ENCODE assay signal across 9 cellular contexts in genomic region chrX:20141281-20142220, GRCh38. TPM values are rescaled to one million over a fixed set of nuclear protein-coding genes. Genes with fewer than 3 reads are reported as not detected.
DNase-seq lines count a peak whose midpoint lies in the region; ATAC-seq, FAIRE-seq and TF ChIP-seq lines count a peak whose summit lies in the region.
"Had no signal": no experiment of that assay in that cellular context is flagged by ENCODE, and none has a peak within 500 bp of the region (broad histone marks: within the 10 kb centered on the region; RNA-seq: fewer than 3 reads in every experiment).

Gene EIF1AX, minus strand, starts transcription at chrX:20141838. Its CDS starts 198 bp downstream, at chrX:20141640.

- H3K4me3 ChIP-seq in AG10803 (ENCODE audit: low read length) (peak within 1 kb of the TSS; percentile 75), keratinocyte (ENCODE audit: control insufficient read depth in 2 of 3, extremely low read depth in 1 of 3, insufficient read depth in 2 of 3, low read depth in 1 of 3, low read length in 3 of 3) (peak within 1 kb of the TSS; percentile 67 to 99 (median 98))

- no peaks in the 10 kb centered on the region for H3K9me1 ChIP-seq in keratinocyte (ENCODE audit: control insufficient read depth, extremely low read depth, insufficient read depth, low read length)

- peaks cover 15% of the 10 kb centered on the region for H3K4me1 ChIP-seq in keratinocyte (ENCODE audit: control insufficient read depth, extremely low read depth, insufficient read depth, low read length)

- DNase-seq in AG10803 (ENCODE audit: low read depth) (peak; percentile 96), NCI-H460 (ENCODE audit: extremely low read depth, low read depth) (peak; percentile 98), cerebellar nuclear complex (lab: John Stamatoyannopoulos, UW) (peak; percentile 96 to 99), keratinocyte (ENCODE audit: low read depth, low spot score) (peak; percentile 94)
- peak; percentile 99 for DNase-seq in activated CD4-positive, CD25-positive, alpha-beta regulatory T cell treated with anti-CD3 and anti-CD28 coated beads, Interleukin-2, amount 50 U/mL, for 72 hours
- peak; percentile 85 to 90 for DNase-seq in stimulated activated CD4-positive, alpha-beta T cell treated with anti-CD3 and anti-CD28 coated beads, Interleukin-15, amount 100 ng/mL, for 1 hour (ENCODE audit: low read depth in 1 of 2, low spot score in 1 of 2)

- H3K9ac ChIP-seq in keratinocyte (ENCODE audit: control insufficient read depth, extremely low read depth, insufficient read depth, low read length) = peak within 1 kb of the TSS; percentile 96

- H3K4me2 ChIP-seq in keratinocyte (ENCODE audit: control insufficient read depth, extremely low read depth, insufficient read depth, low read depth, low read length) = peak within 1 kb of the TSS; percentile 71

- peak within 1 kb of the TSS; percentile 87 for H3K27ac ChIP-seq in keratinocyte (ENCODE audit: control insufficient read depth, insufficient read depth, low read length)

- no peaks in the 10 kb centered on the region for H3K9me3 ChIP-seq in keratinocyte (ENCODE audit: control insufficient read depth, low read depth, low read length)

- peak within 1 kb of the TSS; percentile 67 for H2AFZ ChIP-seq in keratinocyte (ENCODE audit: control insufficient read depth, low read length)

- ATAC-seq in GM19043 (IDR thresholded peaks at IDR 0.05; ENCODE audit: low read depth, unreplicated experiment) (peak; percentile 99), HG03378 (IDR thresholded peaks at IDR 0.05; ENCODE audit: unreplicated experiment) (peak; percentile 98)

- TF ChIP-seq CTCF in AG10803 (conservative IDR thresholded peaks at IDR 0.05; ENCODE audit: low read length) = no peak
- no peak for TF ChIP-seq CTCF in keratinocyte (optimal IDR thresholded peaks at IDR 0.05 in 1 of 3, IDR thresholded peaks at IDR 0.05 in 1 of 3, conservative IDR thresholded peaks at IDR 0.05 in 1 of 3; ENCODE audit: extremely low read depth in 1 of 3, insufficient read depth in 2 of 3, low read length in 3 of 3)

- H3K79me2 ChIP-seq in keratinocyte (ENCODE audit: control insufficient read depth, insufficient read depth, low read length) = peaks cover 41% of the 10 kb centered on the region

- FAIRE-seq in keratinocyte (lab: Jason Lieb, UNC) = peak; percentile 83
- FAIRE-seq: islet of Langerhans had no signal

- H3K27me3 ChIP-seq in keratinocyte (ENCODE audit: control insufficient read depth, extremely low read depth, insufficient read depth, low read length) = no peaks in the 10 kb centered on the region

- H3K36me3 ChIP-seq in keratinocyte (ENCODE audit: control insufficient read depth in 2 of 2, extremely low read depth in 1 of 2, insufficient read depth in 2 of 2, low read length in 2 of 2) = peaks cover 4 to 18% of the 10 kb centered on the region in 2 experiments

- H4K20me1 ChIP-seq in keratinocyte (ENCODE audit: control insufficient read depth, extremely low read depth, insufficient read depth, low read length) = peaks cover 7% of the 10 kb centered on the region

- dilution Hi-C loops in keratinocyte (cut with MboI; ENCODE audit: extremely low pct_ligation_motif_present, low sequenced_read_pairs) = no loop called here

RNA-seq across cellular contexts. Expression of gene EIF1AX, which starts in this region (rescaled TPM):
- 97.2 and 118 TPM in 2 replicates for total RNA-seq in NCI-H460 (2014; rRNA removed; shearing (Covaris generic))
- 55.5 and 72.8 TPM in 2 replicates for polyA plus RNA-seq in NCI-H460 (2014; cell fraction: nucleus; rRNA removed)
- polyA plus RNA-seq in keratinocyte = 83.9 to 196 TPM (median 109 TPM) in 3 replicates
- 172 TPM for polyA plus RNA-seq in keratinocyte (2011; ENCODE audit: low read depth)
- polyA plus RNA-seq in keratinocyte (2011; cell fraction: cytosol; rRNA removed) = 91.4 and 152 TPM in 2 replicates
- polyA plus RNA-seq in keratinocyte (2011; cell fraction: nucleus; rRNA removed) = 32.3 and 69.4 TPM in 2 replicates
- 141 and 150 TPM in 2 replicates for polyA plus RNA-seq in keratinocyte (2012; ENCODE audit: low replicate concordance)
- polyA minus RNA-seq in keratinocyte = 8.1 to 78.5 TPM (median 15.8 TPM) in 3 replicates
- 121 TPM for polyA minus RNA-seq in keratinocyte (2011; cell fraction: cytosol; rRNA and poly(A)+ RNA removed)
- polyA minus RNA-seq in keratinocyte (2011; cell fraction: nucleus; rRNA and poly(A)+ RNA removed) = 15.2 and 23.9 TPM in 2 replicates

Comparison
In these comparisons a context has a peak if more than half of its experiments do, and no peak if none do; other contexts are left out.
1. Peak in every context shown above with its lines: DNase-seq, ATAC-seq, H3K4me3 ChIP-seq and H3K27ac ChIP-seq.